34 cellular contexts compared by ENCODE assay signal in the genomic region with DNA sequence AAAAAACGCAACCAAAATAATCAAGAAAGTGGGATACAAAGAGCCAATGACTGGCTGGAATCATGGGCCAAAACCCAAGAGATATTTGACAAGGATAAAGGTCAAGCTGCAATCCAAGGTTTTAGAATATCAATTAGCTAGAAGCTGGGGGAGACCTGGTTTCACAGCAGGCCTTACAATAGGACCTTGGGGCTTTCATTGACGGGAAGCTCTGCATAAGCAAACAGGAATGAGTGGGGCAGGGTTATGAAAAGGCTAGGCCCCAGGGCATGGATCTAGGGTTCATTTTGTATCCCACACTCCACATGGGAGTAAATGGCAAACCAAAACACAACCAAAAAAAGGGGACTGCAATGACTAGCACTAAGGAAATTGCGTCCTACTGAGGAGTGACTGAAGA.
"Had no signal": no experiment of that assay in that cellular context is flagged by ENCODE, and none has a peak within 500 bp of the region (broad histone marks: within the 10 kb centered on the region; RNA-seq: fewer than 3 reads in every experiment).

No MANE protein-coding gene starts in this region.

- ATAC-seq: activated CD8-positive, alpha-beta T cell treated with anti-CD3 and anti-CD28 coated beads for 36 hours; activated T-cell treated with anti-CD3 and anti-CD28 coated beads, Interleukin-2, amount 50 U/mL, for 72 hours; activated T-helper 17 cell treated with anti-CD3 and anti-CD28 coated beads, Interleukin-2, amount 50 U/mL, for 72 hours had no signal

- H3K36me3 ChIP-seq: brain microvascular endothelial cell, MG63 had no signal

- H3K27me3 Mint-ChIP-seq: activated CD8-positive, alpha-beta T cell treated with anti-CD3 and anti-CD28 coated beads for 36 hours; activated naive CD8-positive, alpha-beta T cell treated with anti-CD3 and anti-CD28 coated beads for 36 hours had no signal

- H3K36me3 Mint-ChIP-seq: activated naive CD8-positive, alpha-beta T cell treated with anti-CD3 and anti-CD28 coated beads for 36 hours had no signal

- H3K27ac Mint-ChIP-seq: activated CD8-positive, alpha-beta T cell treated with anti-CD3 and anti-CD28 coated beads for 36 hours; activated naive CD8-positive, alpha-beta T cell treated with anti-CD3 and anti-CD28 coated beads for 36 hours; activated T-cell treated with anti-CD3 and anti-CD28 coated beads, Interleukin-2, amount 50 U/mL, for 72 hours; activated T-helper 17 cell treated with anti-CD3 and anti-CD28 coated beads, Interleukin-2, amount 50 U/mL, for 72 hours had no signal

- H3K9me3 Mint-ChIP-seq: activated CD8-positive, alpha-beta T cell treated with anti-CD3 and anti-CD28 coated beads for 36 hours; activated naive CD8-positive, alpha-beta T cell treated with anti-CD3 and anti-CD28 coated beads for 36 hours; activated T-cell treated with anti-CD3 and anti-CD28 coated beads, Interleukin-2, amount 50 U/mL, for 72 hours; activated T-helper 17 cell treated with anti-CD3 and anti-CD28 coated beads, Interleukin-2, amount 50 U/mL, for 72 hours had no signal

- H3K27me3 ChIP-seq: brain microvascular endothelial cell, MG63 had no signal

- H3K4me1 Mint-ChIP-seq: activated T-helper 17 cell treated with anti-CD3 and anti-CD28 coated beads, Interleukin-2, amount 50 U/mL, for 72 hours had no signal

- H3K4me3 ChIP-seq: MG63 had no signal

- H3K4me3 Mint-ChIP-seq: activated CD8-positive, alpha-beta T cell treated with anti-CD3 and anti-CD28 coated beads for 36 hours; activated naive CD8-positive, alpha-beta T cell treated with anti-CD3 and anti-CD28 coated beads for 36 hours; activated T-cell treated with anti-CD3 and anti-CD28 coated beads, Interleukin-2, amount 50 U/mL, for 72 hours; activated T-helper 17 cell treated with anti-CD3 and anti-CD28 coated beads, Interleukin-2, amount 50 U/mL, for 72 hours had no signal

- H3K9me3 ChIP-seq: MG63 had no signal

- DNase-seq: activated CD4-positive, alpha-beta T cell treated with anti-CD3 and anti-CD28 coated beads for 1 hour; activated CD4-positive, alpha-beta T cell treated with anti-CD3 and anti-CD28 coated beads for 48 hours; activated CD4-positive, alpha-beta T cell treated with anti-CD3 and anti-CD28 coated beads, Interleukin-2, amount 50 U/mL, for 4 hours; activated CD4-positive, CD25-positive, alpha-beta regulatory T cell; activated CD8-positive, alpha-beta T cell treated with anti-CD3 and anti-CD28 coated beads for 36 hours; activated effector memory CD4-positive, alpha-beta T cell treated with anti-CD3 and anti-CD28 coated beads, Interleukin-2, amount 50 U/mL, for 16 hours; activated naive CD4-positive, alpha-beta T cell; activated naive CD4-positive, alpha-beta T cell treated with anti-CD3 and anti-CD28 coated beads, Interleukin-2, amount 50 U/mL, for 16 hours; activated naive CD8-positive, alpha-beta T cell treated with anti-CD3 and anti-CD28 coated beads for 36 hours; activated T-cell treated with anti-CD3 and anti-CD28 coated beads, Interleukin-2, amount 50 U/mL, for 1 hour; activated T-cell treated with anti-CD3 and anti-CD28 coated beads, Interleukin-2, amount 50 U/mL, for 72 hours; amniotic stem cell; aorta; brain microvascular endothelial cell; central memory CD4-positive, alpha-beta T cell; Kasumi-1; KG1; MG63; NCI-H1048; NCI-H1105 treated with DMSO at 0.1 percent for 48 hours; NCI-H1436; NCI-H1694; NCI-H1930; NCI-H345; NCI-H524 treated with DMSO at 0.1 percent for 48 hours; NCI-H748 treated with DMSO at 0.1 percent for 48 hours; NK-92 treated with Interleukin-12 subunit alpha and Interleukin-12 subunit beta, amount 100 ng/mL, for 24 hours; OCI-M1; Right ventricle myocardium superior; SW 1271; T-helper 1 cell; T-helper 9 cell had no signal

- H3K27ac ChIP-seq: brain microvascular endothelial cell, VCaP had no signal
